Comparison of ENCODE assay signal across 8 cellular contexts in genomic region chr1:32014199-32014936, GRCh38. TPM values are rescaled to one million over a fixed set of nuclear protein-coding genes. Genes with fewer than 3 reads are reported as not detected.
DNase-seq lines count a peak whose midpoint lies in the region; ATAC-seq and TF ChIP-seq lines count a peak whose summit lies in the region.

No MANE protein-coding gene starts in this region.

- H3K27me3 Mint-ChIP-seq in MCF 10A (ENCODE audit: insufficient read depth, unreplicated experiment), result no peaks in the 10 kb centered on the region

- POLR2A ChIA-PET in MCF 10A (lab: Yijun Ruan, JAX), result interaction anchor here (0.7 to 5.0 kb wide), 26 partner anchors 9 to 449 kb away, joined by 3 to 36 read pairs (median 6); partner anchors contain the start of genes IQCC, KPNA6, PTP4A2 and TMEM39B

- DNase-seq in COLO668 (lab: John Stamatoyannopoulos, UW; ENCODE audit: unreplicated experiment) (peak; percentile 81), HL-60 (ENCODE audit: low read depth in 1 of 2, low spot score in 1 of 2) (peak in 1 of 2 experiments; percentile 30), T-helper 2 cell (peak; percentile 7 to 27 (median 10)), MCF 10A (ENCODE audit: unreplicated experiment) (peak; percentile 58), iPS-NIHi11 (ENCODE audit: low spot score) (peak; percentile 60), NCI-H2196 (lab: John Stamatoyannopoulos, UW; ENCODE audit: unreplicated experiment) (no peak)

- H3K36me3 Mint-ChIP-seq in MCF 10A (ENCODE audit: insufficient read depth, unreplicated experiment), result peaks cover 18% of the 10 kb centered on the region

- peak overlapping the region; percentile 99 for H3K4me3 ChIP-seq in HL-60 (replicated peaks; ENCODE audit: insufficient read depth, low read length)
- H3K4me3 ChIP-seq in skeletal muscle satellite cell (ENCODE audit: low read length), result peak overlapping the region; percentile 83

- TF ChIP-seq CTCF in HL-60 (IDR thresholded peaks at IDR 0.05; ENCODE audit: insufficient read depth, low read length), result no peak
- TF ChIP-seq CTCF in MCF 10A (IDR thresholded peaks at IDR 0.05; ENCODE audit: unreplicated experiment), result no peak

- peak overlapping the region; percentile 79 for H3K27ac Mint-ChIP-seq in MCF 10A (ENCODE audit: low read depth, unreplicated experiment)

- peak overlapping the region; percentile 96 for H3K27ac ChIP-seq in HL-60 (replicated peaks)

- H3K4me1 Mint-ChIP-seq in MCF 10A (ENCODE audit: insufficient read depth, unreplicated experiment), result peaks cover 30% of the 10 kb centered on the region

- no peaks in the 10 kb centered on the region for H3K27me3 ChIP-seq in HL-60 (ENCODE audit: insufficient read depth, poor library complexity, severe bottlenecking)
- no peaks in the 10 kb centered on the region for H3K27me3 ChIP-seq in skeletal muscle satellite cell (ENCODE audit: control insufficient read depth, insufficient read depth, low read length)

- peaks cover 8% of the 10 kb centered on the region for H3K36me3 ChIP-seq in skeletal muscle satellite cell (ENCODE audit: insufficient read depth, low read length)

- intact Hi-C loops in MCF 10A (cut with micrococcal nuclease), result no loop called here

- CTCF ChIA-PET in MCF 10A (lab: Yijun Ruan, JAX), result no interaction called here

- H3K4me2 ChIP-seq in skeletal muscle satellite cell (ENCODE audit: low read length), result peak overlapping the region; percentile 89

- H3K9me3 ChIP-seq in skeletal muscle satellite cell (replicated peaks; ENCODE audit: low read length), result no peaks in the 10 kb centered on the region

- peak overlapping the region; percentile 99 for H3K9ac ChIP-seq in skeletal muscle satellite cell (ENCODE audit: low read depth, low read length)

- BruUV-seq in MCF 10A (replicated peaks; lab: Mats Ljungman, UMichigan), result no TSS peak

- no peaks in the 10 kb centered on the region for H3K9me3 Mint-ChIP-seq in MCF 10A (ENCODE audit: unreplicated experiment)

- ATAC-seq in GM19452 (IDR thresholded peaks at IDR 0.05; ENCODE audit: unreplicated experiment), result peak; percentile 20

- H3K4me1 ChIP-seq in skeletal muscle satellite cell (ENCODE audit: control insufficient read depth, insufficient read depth, low read length), result peaks cover 30% of the 10 kb centered on the region

- peak overlapping the region; percentile 98 for H3K4me3 Mint-ChIP-seq in MCF 10A (ENCODE audit: unreplicated experiment)

RNA-seq across cellular contexts. Expression of gene KHDRBS1, which starts 0.7 kb away (rescaled TPM):
- total RNA-seq in MCF 10A (2022), result 106 and 107 TPM in 2 replicates
- total RNA-seq in skeletal muscle satellite cell (2012; rRNA removed), result 45.9 and 52.7 TPM in 2 replicates

RNA-seq across cellular contexts. Expression of gene TMEM39B, which starts 58.4 kb away (rescaled TPM):
- total RNA-seq in MCF 10A (2022), result 15.0 and 22.3 TPM in 2 replicates
- total RNA-seq in skeletal muscle satellite cell (2012; rRNA removed), result 7.6 and 9.8 TPM in 2 replicates
